Comparison of ENCODE assay signal across 17 cellular contexts in the genomic region with DNA sequence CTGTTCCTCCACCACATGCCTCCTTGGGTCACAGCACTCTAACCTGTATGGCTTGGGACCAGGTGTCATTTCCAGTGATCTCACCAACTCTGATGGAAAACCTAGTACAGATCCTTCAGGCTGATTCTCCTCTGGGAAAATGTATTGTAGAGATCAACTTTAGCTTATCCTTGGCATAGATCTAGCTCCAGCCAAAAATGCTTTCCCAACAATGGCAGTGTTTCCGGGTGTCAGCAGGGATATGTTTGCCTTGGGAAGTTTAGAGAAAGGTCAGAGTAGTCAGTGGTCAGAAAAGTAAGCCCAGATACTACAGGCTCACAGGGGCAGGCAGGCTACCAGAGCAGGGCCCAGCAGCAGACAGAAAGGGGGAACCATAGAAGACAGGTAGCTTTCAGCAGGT.
DNase-seq lines count a peak whose midpoint lies in the region; FAIRE-seq and TF ChIP-seq lines count a peak whose summit lies in the region.
"Had no signal": no experiment of that assay in that cellular context is flagged by ENCODE, and none has a peak within 500 bp of the region (broad histone marks: within the 10 kb centered on the region; RNA-seq: fewer than 3 reads in every experiment).

No MANE protein-coding gene starts in this region.

- H3K27me3 ChIP-seq in esophagus squamous epithelium (no peaks in the 10 kb centered on the region), prostate gland (replicated peaks; ENCODE audit: insufficient read depth) (no peaks in the 10 kb centered on the region)
- H3K27me3 ChIP-seq: BE2C had no signal

- no peak for TF ChIP-seq POLR2A in esophagus squamous epithelium (IDR thresholded peaks at IDR 0.05)
- TF ChIP-seq POLR2A in prostate gland (IDR thresholded peaks at IDR 0.05) = no peak
- TF ChIP-seq POLR2A in GM12891 (IDR thresholded peaks at IDR 0.05; ENCODE audit: low read depth, low read length) = no peak

- H3K4me3 ChIP-seq in esophagus squamous epithelium = no peak overlapping the region
- H3K4me3 ChIP-seq in prostate gland = no peak overlapping the region
- no peak overlapping the region for H3K4me3 ChIP-seq in OCI-LY7 (ENCODE audit: low read depth, low read length, poor library complexity, severe bottlenecking)

- no peaks in the 10 kb centered on the region for H3K36me3 ChIP-seq in esophagus squamous epithelium
- H3K36me3 ChIP-seq in prostate gland = no peaks in the 10 kb centered on the region
- H3K36me3 ChIP-seq in OCI-LY7 (ENCODE audit: insufficient read depth, low read length) = no peaks in the 10 kb centered on the region
- H3K36me3 ChIP-seq: BE2C had no signal

- BruUV-seq in OCI-LY7 (replicated peaks; lab: Mats Ljungman, UMichigan) = no TSS peak

- TF ChIP-seq CTCF in esophagus squamous epithelium (IDR thresholded peaks at IDR 0.05) (no peak), prostate gland (IDR thresholded peaks at IDR 0.05) (no peak), OCI-LY7 (conservative IDR thresholded peaks at IDR 0.05; ENCODE audit: low read length) (no peak)

- no CpG with 5 or more reads among the region's 1 CpG for WGBS in esophagus squamous epithelium, 2 donors
- WGBS in prostate gland = 56% methylated on average over 1 of the region's 1 CpG

- H2AFZ ChIP-seq in OCI-LY7 (ENCODE audit: low read length) = no peak overlapping the region

- no peak for FAIRE-seq in GM12891 (lab: Jason Lieb, UNC)

- H3K4me1 ChIP-seq in esophagus squamous epithelium = peaks cover 4 to 62% (median 16%) of the 10 kb centered on the region in 3 donors
- peaks cover 22% of the 10 kb centered on the region for H3K4me1 ChIP-seq in prostate gland (replicated peaks)
- no peaks in the 10 kb centered on the region for H3K4me1 ChIP-seq in OCI-LY7 (ENCODE audit: insufficient read depth, low read length, poor library complexity, severe bottlenecking)
- H3K4me1 ChIP-seq: BE2C, Caco-2 had no signal

- no peak overlapping the region for H3K4me2 ChIP-seq in OCI-LY7 (ENCODE audit: low read length)

- no peaks in the 10 kb centered on the region for H4K20me1 ChIP-seq in OCI-LY7 (ENCODE audit: insufficient read depth, low read length)

- CTCF ChIA-PET in OCI-LY7 (lab: Charles Lee; ENCODE audit: unreplicated experiment) = no interaction called here

- H3K9me3 ChIP-seq in esophagus squamous epithelium (no peaks in the 10 kb centered on the region), prostate gland (no peaks in the 10 kb centered on the region), OCI-LY7 (ENCODE audit: low read length) (no peaks in the 10 kb centered on the region)
- H3K9me3 ChIP-seq: BE2C, Caco-2 had no signal

- POLR2A ChIA-PET in OCI-LY7 (lab: Charles Lee) = no interaction called here

- peak; percentile 26 for DNase-seq in activated CD8-positive, alpha-beta memory T cell treated with anti-CD3 and anti-CD28 coated beads for 24 hours
- DNase-seq in activated CD8-positive, alpha-beta memory T cell treated with anti-CD3 and anti-CD28 coated beads, Interleukin-2, amount 50 U/mL, for 48 hours = no peak
- no peak for DNase-seq in esophagus squamous epithelium (lab: John Stamatoyannopoulos, UW)
- no peak for DNase-seq in prostate gland (ENCODE audit: low spot score)
- no peak for DNase-seq in OCI-LY7 (ENCODE audit: low spot score)
- no peak for DNase-seq in NCI-H2171 (lab: John Stamatoyannopoulos, UW)
- no peak for DNase-seq in GM12891 (ENCODE audit: insufficient read length, low spot score)
- no peak for DNase-seq in HuH-7 (ENCODE audit: low spot score)
- DNase-seq: BE2C; Caco-2; CD4-positive, alpha-beta T cell; HFFc6; KBM-7; NCI-H187; NCI-H2107; NCI-H2227 treated with DMSO at 0.1 percent for 48 hours; NCI-H510A treated with DMSO at 0.1 percent for 48 hours had no signal

- intact Hi-C loops in esophagus squamous epithelium (cut with DNase I) = no loop called here
- intact Hi-C loops in prostate gland (cut with DNase I) = no loop called here
- intact Hi-C loops in OCI-LY7 (cut with micrococcal nuclease; ENCODE audit: unreplicated experiment) = no loop called here

- no peaks in the 10 kb centered on the region for H3K9me2 ChIP-seq in OCI-LY7 (ENCODE audit: insufficient read depth, low read length)

- H3K27ac ChIP-seq in esophagus squamous epithelium (peak overlapping the region; percentile 35 to 77 (median 62)), prostate gland (peak overlapping the region; percentile 82 to 86), OCI-LY7 (ENCODE audit: low read depth, low read length, poor library complexity, severe bottlenecking) (no peak overlapping the region)

- H3K79me2 ChIP-seq in OCI-LY7 (ENCODE audit: insufficient read depth, low read depth, low read length) = no peaks in the 10 kb centered on the region

TF ChIP-seq in GM12891, 5 proteins besides CTCF, POLR2A, EP300 and RAD21:
- TF ChIP-seq TAF1 (IDR thresholded peaks at IDR 0.05; ENCODE audit: low read depth, low read length) (no peak), POU2F2 (IDR thresholded peaks at IDR 0.05; ENCODE audit: low read depth, low read length) (no peak), SPI1 (IDR thresholded peaks at IDR 0.05; ENCODE audit: low read depth, low read length) (no peak), POLR2AphosphoS5 (IDR thresholded peaks at IDR 0.05; ENCODE audit: low read depth, low read length) (no peak), PAX5 (IDR thresholded peaks at IDR 0.05; ENCODE audit: insufficient read depth, low read length, severe bottlenecking) (no peak)
